In the genomic region with DNA sequence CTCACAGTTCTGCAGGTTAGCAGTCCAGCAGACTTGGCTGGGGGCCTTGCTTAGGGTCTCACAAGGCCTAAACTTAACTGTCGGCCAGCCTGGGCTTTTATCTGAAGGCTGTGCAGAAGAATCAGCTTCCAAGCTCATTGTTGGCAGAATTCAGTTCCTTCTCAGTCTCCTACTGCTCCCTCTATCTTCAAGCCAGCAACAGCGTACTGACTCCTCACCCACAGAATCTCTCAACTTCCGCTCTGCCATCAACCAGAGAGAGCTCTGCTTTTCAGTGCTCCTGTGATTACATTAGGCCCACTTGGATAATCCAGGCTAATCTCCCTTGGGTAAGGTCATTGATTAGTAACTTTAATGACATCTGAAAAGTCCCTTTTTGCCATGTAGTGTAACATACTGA, we compare ENCODE assay signal across 16 cellular contexts. TPM values are rescaled to one million over a fixed set of nuclear protein-coding genes. Genes with fewer than 3 reads are reported as not detected.
DNase-seq lines count a peak whose midpoint lies in the region; TF ChIP-seq lines count a peak whose summit lies in the region.
"Had no signal": no experiment of that assay in that cellular context is flagged by ENCODE, and none has a peak within 500 bp of the region (broad histone marks: within the 10 kb centered on the region; RNA-seq: fewer than 3 reads in every experiment).

No MANE protein-coding gene starts in this region.

- DNase-seq in D341Med (ENCODE audit: low spot score) = peak; percentile 35
- DNase-seq in Kasumi-1 (lab: John Stamatoyannopoulos, UW) = peak; percentile 62 to 63
- no peak for DNase-seq in choroid plexus epithelial cell (ENCODE audit: low read depth)
- peak; percentile 21 for DNase-seq in iPS-NIHi7 (ENCODE audit: extremely low spot score)
- DNase-seq in CD4-positive, alpha-beta memory T cell = no peak
- no peak for DNase-seq in ecto neural progenitor cell (ENCODE audit: low spot score)
- DNase-seq in stimulated activated CD4-positive, alpha-beta T cell treated with anti-CD3 and anti-CD28 coated beads, Interleukin-2, amount 100 ng/mL, for 24 hours = no peak
- DNase-seq: activated CD4-positive, alpha-beta T cell treated with anti-CD3 and anti-CD28 coated beads for 1 hour; CD8-positive, alpha-beta T cell; dermis blood vessel endothelial cell; DND-41; gastrocnemius medialis; NCI-H1417 treated with DMSO at 0.1 percent for 48 hours; NCI-H524 treated with DMSO at 0.1 percent for 48 hours had no signal

- intact Hi-C loops in CD4-positive, alpha-beta memory T cell (cut with micrococcal nuclease) = no loop called here

- no peaks in the 10 kb centered on the region for H3K36me3 Mint-ChIP-seq in CD4-positive, alpha-beta memory T cell
- H3K36me3 Mint-ChIP-seq: activated naive CD8-positive, alpha-beta T cell; CD8-positive, alpha-beta T cell had no signal

- H3K9me3 ChIP-seq in CD4-positive, alpha-beta memory T cell (ENCODE audit: control insufficient read depth in 1 of 2, low read length in 2 of 2) = no peaks in the 10 kb centered on the region
- H3K9me3 ChIP-seq: gastrocnemius medialis had no signal

- no peaks in the 10 kb centered on the region for H3K9me3 Mint-ChIP-seq in CD4-positive, alpha-beta memory T cell
- H3K9me3 Mint-ChIP-seq: activated T-helper 1 cell treated with anti-CD3 and anti-CD28 coated beads, Interleukin-12 subunit alpha, Interleukin-12 subunit beta, Interleukin-2, Interleukin-4 antibody, amounts not matched to agents 30 ng/mL and 10 ng/mL and 1 ng/mL, durations not matched to agents 14 hours and 24 hours and 36 hours; CD8-positive, alpha-beta T cell had no signal

- H3K36me3 ChIP-seq in CD4-positive, alpha-beta memory T cell (ENCODE audit: insufficient read depth, low read length) = no peaks in the 10 kb centered on the region
- H3K36me3 ChIP-seq: gastrocnemius medialis had no signal

- TF ChIP-seq CTCF in choroid plexus epithelial cell (conservative IDR thresholded peaks at IDR 0.05; ENCODE audit: low read depth, low read length) = peak; percentile 38

- CTCF ChIA-PET in CD4-positive, alpha-beta memory T cell (lab: Charles Lee; ENCODE audit: partially characterized antibody) = no interaction called here

- H3K27me3 Mint-ChIP-seq in CD4-positive, alpha-beta memory T cell = peaks cover 19 to 22% of the 10 kb centered on the region in 2 donors

- no peak overlapping the region for H3K27ac ChIP-seq in CD4-positive, alpha-beta memory T cell (ENCODE audit: low read depth, low read length)
- H3K27ac ChIP-seq: gastrocnemius medialis had no signal

- H3K4me1 ChIP-seq in CD4-positive, alpha-beta memory T cell (ENCODE audit: insufficient read depth, low read length) = no peaks in the 10 kb centered on the region
- H3K4me1 ChIP-seq: gastrocnemius medialis had no signal

- POLR2A ChIA-PET in CD4-positive, alpha-beta memory T cell (lab: Charles Lee; ENCODE audit: partially characterized antibody) = no interaction called here

- H3K4me3 Mint-ChIP-seq in CD4-positive, alpha-beta memory T cell = no peak overlapping the region
- H3K4me3 Mint-ChIP-seq: activated naive CD8-positive, alpha-beta T cell; activated T-helper 1 cell treated with anti-CD3 and anti-CD28 coated beads, Interleukin-12 subunit alpha, Interleukin-12 subunit beta, Interleukin-2, Interleukin-4 antibody, amounts not matched to agents 30 ng/mL and 10 ng/mL and 1 ng/mL, durations not matched to agents 14 hours and 24 hours and 36 hours; CD8-positive, alpha-beta T cell had no signal

- no peaks in the 10 kb centered on the region for H3K4me1 Mint-ChIP-seq in CD4-positive, alpha-beta memory T cell

- no peaks in the 10 kb centered on the region for H3K27me3 ChIP-seq in CD4-positive, alpha-beta memory T cell (ENCODE audit: insufficient read depth, low read length)
- H3K27me3 ChIP-seq: gastrocnemius medialis had no signal

- no peak overlapping the region for H3K4me3 ChIP-seq in choroid plexus epithelial cell (ENCODE audit: low read depth, low read length)
- no peak overlapping the region for H3K4me3 ChIP-seq in CD4-positive, alpha-beta memory T cell (ENCODE audit: low read length in 2 of 2)
- H3K4me3 ChIP-seq: gastrocnemius medialis had no signal

- H3K27ac Mint-ChIP-seq in CD4-positive, alpha-beta memory T cell = no peak overlapping the region
- H3K27ac Mint-ChIP-seq: activated naive CD8-positive, alpha-beta T cell; activated T-helper 1 cell treated with anti-CD3 and anti-CD28 coated beads, Interleukin-12 subunit alpha, Interleukin-12 subunit beta, Interleukin-2, Interleukin-4 antibody, amounts not matched to agents 30 ng/mL and 10 ng/mL and 1 ng/mL, durations not matched to agents 14 hours and 24 hours and 36 hours; CD8-positive, alpha-beta T cell had no signal

RNA-seq across cellular contexts. Expression of gene NHSL1, which starts 30.2 kb away (rescaled TPM):
- total RNA-seq in CD4-positive, alpha-beta memory T cell = under 1 TPM; 0.53 to 0.58 TPM
- not detected for polyA plus RNA-seq in CD4-positive, alpha-beta memory T cell
- total RNA-seq: CD8-positive, alpha-beta T cell had no signal

Comparison
In these comparisons a context has a peak if more than half of its experiments do, and no peak if none do; other contexts are left out.
1. DNase-seq: peak in D341Med (single experiment), Kasumi-1 (2 of 2) and iPS-NIHi7 (single experiment); none in choroid plexus epithelial cell (single experiment), CD4-positive, alpha-beta memory T cell (0 of 5), ecto neural progenitor cell (single experiment) and stimulated activated CD4-positive, alpha-beta T cell treated with anti-CD3 and anti-CD28 coated beads, Interleukin-2, amount 100 ng/mL, for 24 hours (0 of 2).